1 cellular context compared by ENCODE assay signal in the genomic region with DNA sequence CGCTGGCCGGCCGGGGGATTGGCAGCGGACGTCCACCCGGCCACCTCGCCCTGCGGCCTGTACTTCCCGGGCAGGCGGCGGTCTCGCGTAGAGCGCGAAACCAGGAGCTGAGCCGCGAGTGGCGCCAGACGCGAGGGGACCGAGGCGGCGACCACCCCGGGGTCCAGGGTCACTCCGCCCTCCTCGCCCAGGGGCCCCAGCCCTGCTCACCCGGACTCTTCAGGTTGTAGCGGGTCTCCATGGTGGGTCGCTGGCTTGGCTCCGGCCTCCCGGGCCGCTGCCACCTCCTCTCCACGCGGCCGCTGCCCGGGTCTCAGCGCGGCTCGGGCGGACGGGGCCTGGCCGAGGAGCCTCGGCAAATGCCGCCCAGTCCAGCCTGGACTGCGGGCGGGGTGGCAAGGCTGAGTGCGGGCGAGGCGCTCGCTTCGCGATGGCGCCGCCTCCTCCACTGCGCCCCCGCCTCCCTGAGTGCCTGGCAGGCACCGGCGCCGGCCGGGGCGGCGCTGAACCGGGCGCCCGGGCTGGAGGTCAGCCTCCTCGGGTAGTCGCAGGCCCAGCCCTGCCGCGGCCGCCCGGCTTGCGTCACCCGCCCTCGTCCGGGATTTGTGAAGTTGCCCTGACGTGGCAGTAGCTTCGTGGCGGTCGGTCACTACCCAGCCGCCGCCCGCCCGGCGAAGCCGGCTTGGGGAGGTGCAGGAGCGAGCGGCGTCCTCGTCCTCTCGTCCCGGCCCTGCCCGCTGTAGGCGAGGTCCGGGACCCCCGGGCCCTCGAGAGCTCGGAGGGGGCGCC.
A peak's percentile ranks its signal among the peaks of the same experiment; 100 is the strongest.
TF ChIP-seq lines count a peak whose summit lies in the region.

A gene with protein sequence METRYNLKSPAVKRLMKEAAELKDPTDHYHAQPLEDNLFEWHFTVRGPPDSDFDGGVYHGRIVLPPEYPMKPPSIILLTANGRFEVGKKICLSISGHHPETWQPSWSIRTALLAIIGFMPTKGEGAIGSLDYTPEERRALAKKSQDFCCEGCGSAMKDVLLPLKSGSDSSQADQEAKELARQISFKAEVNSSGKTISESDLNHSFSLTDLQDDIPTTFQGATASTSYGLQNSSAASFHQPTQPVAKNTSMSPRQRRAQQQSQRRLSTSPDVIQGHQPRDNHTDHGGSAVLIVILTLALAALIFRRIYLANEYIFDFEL (minus strand): TSS at position 394 of the 789 bp plus-strand sequence. CDS start 153 bp downstream, at position 241.

TF ChIP-seq in HCT116, 20 proteins besides CTCF, POLR2A, EP300 and RAD21 (continued from another document):
- TF ChIP-seq, protein P1, sequence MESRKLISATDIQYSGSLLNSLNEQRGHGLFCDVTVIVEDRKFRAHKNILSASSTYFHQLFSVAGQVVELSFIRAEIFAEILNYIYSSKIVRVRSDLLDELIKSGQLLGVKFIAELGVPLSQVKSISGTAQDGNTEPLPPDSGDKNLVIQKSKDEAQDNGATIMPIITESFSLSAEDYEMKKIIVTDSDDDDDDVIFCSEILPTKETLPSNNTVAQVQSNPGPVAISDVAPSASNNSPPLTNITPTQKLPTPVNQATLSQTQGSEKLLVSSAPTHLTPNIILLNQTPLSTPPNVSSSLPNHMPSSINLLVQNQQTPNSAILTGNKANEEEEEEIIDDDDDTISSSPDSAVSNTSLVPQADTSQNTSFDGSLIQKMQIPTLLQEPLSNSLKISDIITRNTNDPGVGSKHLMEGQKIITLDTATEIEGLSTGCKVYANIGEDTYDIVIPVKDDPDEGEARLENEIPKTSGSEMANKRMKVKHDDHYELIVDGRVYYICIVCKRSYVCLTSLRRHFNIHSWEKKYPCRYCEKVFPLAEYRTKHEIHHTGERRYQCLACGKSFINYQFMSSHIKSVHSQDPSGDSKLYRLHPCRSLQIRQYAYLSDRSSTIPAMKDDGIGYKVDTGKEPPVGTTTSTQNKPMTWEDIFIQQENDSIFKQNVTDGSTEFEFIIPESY (IDR thresholded peaks at IDR 0.05; ENCODE audit: extremely low read depth, insufficient replicate concordance, low read length) = no peak
- peak; percentile 100 for TF ChIP-seq ZFX (IDR thresholded peaks at IDR 0.05)
- TF ChIP-seq EZH2phosphoT487 (IDR thresholded peaks at IDR 0.05; ENCODE audit: borderline replicate concordance) = no peak
- TF ChIP-seq EGR1 (IDR thresholded peaks at IDR 0.05; ENCODE audit: low read depth) = no peak; the same call in 1 of the 2 replicates
- TF ChIP-seq EZH2 (IDR thresholded peaks at IDR 0.05) = no peak
- peak; percentile 61 for TF ChIP-seq YY1 (IDR thresholded peaks at IDR 0.05; ENCODE audit: extremely low read depth, insufficient replicate concordance, low read depth, low read length)
- TF ChIP-seq POLR2AphosphoS5 (IDR thresholded peaks at IDR 0.05; ENCODE audit: low read depth, low read length) = peak; percentile 83
- TF ChIP-seq CEBPB (IDR thresholded peaks at IDR 0.05; ENCODE audit: low read depth) = peak; percentile 46; the same call in 1 of the 2 replicates
- TF ChIP-seq FOSL1 (IDR thresholded peaks at IDR 0.05; ENCODE audit: low read depth) = no peak
- TF ChIP-seq JUND (IDR thresholded peaks at IDR 0.05) = no peak
- TF ChIP-seq SRF (IDR thresholded peaks at IDR 0.05; ENCODE audit: low read depth) = no peak
- TF ChIP-seq, protein P2, sequence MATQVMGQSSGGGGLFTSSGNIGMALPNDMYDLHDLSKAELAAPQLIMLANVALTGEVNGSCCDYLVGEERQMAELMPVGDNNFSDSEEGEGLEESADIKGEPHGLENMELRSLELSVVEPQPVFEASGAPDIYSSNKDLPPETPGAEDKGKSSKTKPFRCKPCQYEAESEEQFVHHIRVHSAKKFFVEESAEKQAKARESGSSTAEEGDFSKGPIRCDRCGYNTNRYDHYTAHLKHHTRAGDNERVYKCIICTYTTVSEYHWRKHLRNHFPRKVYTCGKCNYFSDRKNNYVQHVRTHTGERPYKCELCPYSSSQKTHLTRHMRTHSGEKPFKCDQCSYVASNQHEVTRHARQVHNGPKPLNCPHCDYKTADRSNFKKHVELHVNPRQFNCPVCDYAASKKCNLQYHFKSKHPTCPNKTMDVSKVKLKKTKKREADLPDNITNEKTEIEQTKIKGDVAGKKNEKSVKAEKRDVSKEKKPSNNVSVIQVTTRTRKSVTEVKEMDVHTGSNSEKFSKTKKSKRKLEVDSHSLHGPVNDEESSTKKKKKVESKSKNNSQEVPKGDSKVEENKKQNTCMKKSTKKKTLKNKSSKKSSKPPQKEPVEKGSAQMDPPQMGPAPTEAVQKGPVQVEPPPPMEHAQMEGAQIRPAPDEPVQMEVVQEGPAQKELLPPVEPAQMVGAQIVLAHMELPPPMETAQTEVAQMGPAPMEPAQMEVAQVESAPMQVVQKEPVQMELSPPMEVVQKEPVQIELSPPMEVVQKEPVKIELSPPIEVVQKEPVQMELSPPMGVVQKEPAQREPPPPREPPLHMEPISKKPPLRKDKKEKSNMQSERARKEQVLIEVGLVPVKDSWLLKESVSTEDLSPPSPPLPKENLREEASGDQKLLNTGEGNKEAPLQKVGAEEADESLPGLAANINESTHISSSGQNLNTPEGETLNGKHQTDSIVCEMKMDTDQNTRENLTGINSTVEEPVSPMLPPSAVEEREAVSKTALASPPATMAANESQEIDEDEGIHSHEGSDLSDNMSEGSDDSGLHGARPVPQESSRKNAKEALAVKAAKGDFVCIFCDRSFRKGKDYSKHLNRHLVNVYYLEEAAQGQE (IDR thresholded peaks at IDR 0.05; ENCODE audit: low read depth) = no peak
- no peak for TF ChIP-seq ZNF274 (IDR thresholded peaks at IDR 0.05; ENCODE audit: low read depth, low read length)
- TF ChIP-seq TCF7L2 (IDR thresholded peaks at IDR 0.05; ENCODE audit: borderline replicate concordance, extremely low read depth, insufficient read depth, insufficient read length) = peak; percentile 31
